ENCODE assay signal across 16 cellular contexts in genomic region chr6:167495506-167496391, GRCh38.
A peak's percentile ranks its signal among the peaks of the same experiment; 100 is the strongest.
DNase-seq lines count a peak whose midpoint lies in the region; ATAC-seq and TF ChIP-seq lines count a peak whose summit lies in the region.
"Had no signal": no experiment of that assay in that cellular context is flagged by ENCODE, and none has a peak within 500 bp of the region (broad histone marks: within the 10 kb centered on the region; RNA-seq: fewer than 3 reads in every experiment).

No MANE protein-coding gene starts in this region.

- no peaks in the 10 kb centered on the region for H3K79me2 ChIP-seq in H9 (ENCODE audit: insufficient read depth, low read length)

- H3K36me3 Mint-ChIP-seq in H9 (ENCODE audit: insufficient read depth in 1 of 3, low read depth in 3 of 3): no peaks in the 10 kb centered on the region
- H3K36me3 Mint-ChIP-seq in CD8-positive, alpha-beta T cell: no peaks in the 10 kb centered on the region
- no peaks in the 10 kb centered on the region for H3K36me3 Mint-ChIP-seq in activated naive CD8-positive, alpha-beta T cell treated with anti-CD3 and anti-CD28 coated beads for 36 hours
- H3K36me3 Mint-ChIP-seq: stimulated activated memory B cell treated with anti-CD40 and anti-IgM and Interleukin-4, amounts not matched to agents 10 μg/mL and 1 μg/mL and 100 μg/mL, for 72 hours had no signal

- CTCF ChIA-PET in CD8-positive, alpha-beta T cell (lab: Charles Lee): no interaction called here

- H2AK5ac ChIP-seq in H9 (ENCODE audit: insufficient read length, low read length): no peak overlapping the region

- peaks cover 25 to 47% of the 10 kb centered on the region in 2 experiments for H3K4me1 Mint-ChIP-seq in H9
- no peaks in the 10 kb centered on the region for H3K4me1 Mint-ChIP-seq in CD8-positive, alpha-beta T cell (ENCODE audit: low read depth)
- H3K4me1 Mint-ChIP-seq in activated naive CD8-positive, alpha-beta T cell treated with anti-CD3 and anti-CD28 coated beads for 36 hours: no peaks in the 10 kb centered on the region
- H3K4me1 Mint-ChIP-seq: stimulated activated memory B cell treated with anti-CD40 and anti-IgM and Interleukin-4, amounts not matched to agents 10 μg/mL and 1 μg/mL and 100 μg/mL, for 72 hours had no signal

- TF ChIP-seq CTCF in H9 (conservative IDR thresholded peaks at IDR 0.05): no peak
- no peak for TF ChIP-seq CTCF in CD8-positive, alpha-beta T cell (IDR thresholded peaks at IDR 0.05)

- H3K4ac ChIP-seq in H9 (ENCODE audit: low read depth, low read length): no peak overlapping the region

- H4K91ac ChIP-seq in H9 (ENCODE audit: insufficient read length, low read depth, low read length): no peak overlapping the region

- H2AFZ ChIP-seq in H9 (ENCODE audit: low read length): no peak overlapping the region

- H3K23ac ChIP-seq in H9 (ENCODE audit: insufficient read length, low read depth, low read length): no peak overlapping the region

- POLR2A ChIA-PET in CD8-positive, alpha-beta T cell (lab: Charles Lee): no interaction called here

- no peaks in the 10 kb centered on the region for H3K9me3 ChIP-seq in H9 (ENCODE audit: control insufficient read depth, low read depth, low read length)
- H3K9me3 ChIP-seq in CD8-positive, alpha-beta T cell (ENCODE audit: low read length): no peaks in the 10 kb centered on the region

- H3K56ac ChIP-seq in H9 (ENCODE audit: insufficient read length, low read depth, low read length): no peak overlapping the region

- no peaks in the 10 kb centered on the region for H3K23me2 ChIP-seq in H9 (ENCODE audit: insufficient read length, low read depth, low read length, poor library complexity, severe bottlenecking)

- H3K4me3 ChIP-seq in CD8-positive, alpha-beta T cell (ENCODE audit: low read depth, low read length): no peak overlapping the region

- H4K20me1 ChIP-seq in H9 (ENCODE audit: control insufficient read depth, insufficient read depth, insufficient read length): no peaks in the 10 kb centered on the region

- no peak for DNase-seq in H9
- peak; percentile 47 for DNase-seq in NCI-H524 treated with DMSO at 0.1 percent for 48 hours (lab: John Stamatoyannopoulos, UW)
- peak; percentile 56 to 92 (median 82) for DNase-seq in head of caudate nucleus
- DNase-seq in posterior cingulate gyrus: peak; percentile 48 to 96 (median 73)
- DNase-seq in stimulated activated CD4-positive, alpha-beta T cell treated with anti-CD3 and anti-CD28 coated beads, Interleukin-2, amount 100 ng/mL, for 48 hours: no peak
- DNase-seq in H4 (ENCODE audit: low spot score): no peak
- no peak for DNase-seq in CD8-positive, alpha-beta T cell
- no peak for DNase-seq in activated naive CD8-positive, alpha-beta T cell treated with anti-CD3 and anti-CD28 coated beads for 36 hours
- DNase-seq: activated naive CD4-positive, alpha-beta T cell treated with anti-CD3 and anti-CD28 coated beads for 36 hours; cerebellar nuclear complex; GF-D8; GOT3; mammary epithelial cell; stimulated activated CD4-positive, alpha-beta T cell treated with anti-CD3 and anti-CD28 coated beads, Interleukin-4, amount 100 ng/mL, for 24 hours had no signal

- H2BK5ac ChIP-seq in H9 (ENCODE audit: insufficient read length, low read length): no peak overlapping the region

- no peak overlapping the region for H2BK12ac ChIP-seq in H9 (ENCODE audit: insufficient read length, low read depth, low read length)

- no peaks in the 10 kb centered on the region for H3K36me3 ChIP-seq in CD8-positive, alpha-beta T cell (ENCODE audit: insufficient read depth, low read length)

- no peak overlapping the region for H3K4me3 Mint-ChIP-seq in H9
- no peak overlapping the region for H3K4me3 Mint-ChIP-seq in CD8-positive, alpha-beta T cell
- no peak overlapping the region for H3K4me3 Mint-ChIP-seq in activated naive CD8-positive, alpha-beta T cell treated with anti-CD3 and anti-CD28 coated beads for 36 hours
- H3K4me3 Mint-ChIP-seq: activated naive CD4-positive, alpha-beta T cell treated with anti-CD3 and anti-CD28 coated beads for 36 hours; stimulated activated memory B cell treated with anti-CD40 and anti-IgM and Interleukin-4, amounts not matched to agents 10 μg/mL and 1 μg/mL and 100 μg/mL, for 72 hours had no signal

- no peak overlapping the region for H2BK15ac ChIP-seq in H9 (ENCODE audit: low read depth, low read length)

- no peak overlapping the region for H2BK120ac ChIP-seq in H9 (ENCODE audit: low read depth, low read length, poor library complexity, severe bottlenecking)

- H3K4me1 ChIP-seq in H9 (ENCODE audit: insufficient read depth, low read length): 0 out of 2 replicates have a peak, but pooled peaks cover 4% of the 10 kb centered on the region
- no peaks in the 10 kb centered on the region for H3K4me1 ChIP-seq in CD8-positive, alpha-beta T cell (ENCODE audit: insufficient read depth, low read length)

- no peak overlapping the region for H3K27ac ChIP-seq in H9 (ENCODE audit: insufficient read length, low read depth, low read length)
- H3K27ac ChIP-seq in CD8-positive, alpha-beta T cell (ENCODE audit: low read depth, low read length): no peak overlapping the region
- H3K27ac ChIP-seq: C4-2B had no signal

- ATAC-seq in CD8-positive, alpha-beta T cell: no peak
- ATAC-seq: stimulated activated memory B cell treated with anti-CD40 and anti-IgM and Interleukin-4, amounts not matched to agents 10 μg/mL and 1 μg/mL and 100 μg/mL, for 72 hours had no signal

- H3K18ac ChIP-seq in H9 (ENCODE audit: insufficient read length, low read depth, low read length): no peak overlapping the region

- no peak overlapping the region for H3T11ph ChIP-seq in H9 (ENCODE audit: low read length)

- H3K27ac Mint-ChIP-seq in H9: peak overlapping the region; percentile 14 to 74 (median 24); a peak in 3 of 7 replicates
- H3K27ac Mint-ChIP-seq in CD8-positive, alpha-beta T cell: no peak overlapping the region
- no peak overlapping the region for H3K27ac Mint-ChIP-seq in activated naive CD8-positive, alpha-beta T cell treated with anti-CD3 and anti-CD28 coated beads for 36 hours
- H3K27ac Mint-ChIP-seq: activated naive CD4-positive, alpha-beta T cell treated with anti-CD3 and anti-CD28 coated beads for 36 hours; stimulated activated memory B cell treated with anti-CD40 and anti-IgM and Interleukin-4, amounts not matched to agents 10 μg/mL and 1 μg/mL and 100 μg/mL, for 72 hours had no signal

- H3K27me3 Mint-ChIP-seq in H9 (ENCODE audit: low read depth): peaks cover 3% of the 10 kb centered on the region
- peaks cover 23% of the 10 kb centered on the region for H3K27me3 Mint-ChIP-seq in CD8-positive, alpha-beta T cell (ENCODE audit: low read depth)
- peaks cover 36% of the 10 kb centered on the region for H3K27me3 Mint-ChIP-seq in activated naive CD8-positive, alpha-beta T cell treated with anti-CD3 and anti-CD28 coated beads for 36 hours

- no peak overlapping the region for H4K8ac ChIP-seq in H9 (replicated peaks; ENCODE audit: insufficient read length, low read depth, low read length)

- no peak overlapping the region for H3K4me2 ChIP-seq in H9 (ENCODE audit: insufficient read depth, insufficient read length, low read length)

- H3K9me3 Mint-ChIP-seq in H9: peaks cover 0 to 10% of the 10 kb centered on the region in 2 experiments; a peak in 3 of 5 replicates
- H3K9me3 Mint-ChIP-seq in CD8-positive, alpha-beta T cell: no peaks in the 10 kb centered on the region
- H3K9me3 Mint-ChIP-seq in activated naive CD8-positive, alpha-beta T cell treated with anti-CD3 and anti-CD28 coated beads for 36 hours: no peaks in the 10 kb centered on the region
- H3K9me3 Mint-ChIP-seq: activated naive CD4-positive, alpha-beta T cell treated with anti-CD3 and anti-CD28 coated beads for 36 hours had no signal

- H3K14ac ChIP-seq in H9 (ENCODE audit: insufficient read depth, low read length): no peak overlapping the region

- H4K5ac ChIP-seq in H9 (ENCODE audit: insufficient read length, low read depth, low read length): no peak overlapping the region

- no peak overlapping the region for H3K9ac ChIP-seq in H9 (ENCODE audit: extremely low read depth, insufficient read length, low read length)

- no CpG with 5 or more reads among the region's 19 CpGs for WGBS in H9 (ENCODE audit: extremely low coverage, insufficient read length, low lambda C conversion rate)

- no peak overlapping the region for H2BK20ac ChIP-seq in H9 (ENCODE audit: low read depth, low read length, poor library complexity, severe bottlenecking)

- H3K27me3 ChIP-seq in H9 (ENCODE audit: insufficient read depth, low read length): no peaks in the 10 kb centered on the region
- no peaks in the 10 kb centered on the region for H3K27me3 ChIP-seq in CD8-positive, alpha-beta T cell (ENCODE audit: insufficient read depth, low read length)

- H3K79me1 ChIP-seq in H9 (ENCODE audit: insufficient read depth, low read depth, low read length, poor library complexity, severe bottlenecking): no peaks in the 10 kb centered on the region

- intact Hi-C loops in head of caudate nucleus (cut with DNase I): no loop called here
- intact Hi-C loops in posterior cingulate gyrus (cut with DNase I): no loop called here
- intact Hi-C loops in CD8-positive, alpha-beta T cell (cut with DNase I, micrococcal nuclease): no loop called here

Comparison
In these comparisons a context has a peak if more than half of its experiments do, and no peak if none do; other contexts are left out.
1. DNase-seq: peak in NCI-H524 treated with DMSO at 0.1 percent for 48 hours (single experiment), head of caudate nucleus (42 of 42) and posterior cingulate gyrus (10 of 10); none in H9 (single experiment), stimulated activated CD4-positive, alpha-beta T cell treated with anti-CD3 and anti-CD28 coated beads, Interleukin-2, amount 100 ng/mL, for 48 hours (0 of 2), H4 (single experiment), CD8-positive, alpha-beta T cell (0 of 7) and activated naive CD8-positive, alpha-beta T cell treated with anti-CD3 and anti-CD28 coated beads for 36 hours (single experiment).
2. H3K27ac Mint-ChIP-seq: peak in H9 (3 of 3); none in CD8-positive, alpha-beta T cell (single experiment) and activated naive CD8-positive, alpha-beta T cell treated with anti-CD3 and anti-CD28 coated beads for 36 hours (single experiment).